In genomic region chr1:12714710-12715500, GRCh38 we compare ENCODE assay signal across 1 cellular context.
A peak's percentile ranks its signal among the peaks of the same experiment; 100 is the strongest.
TF ChIP-seq lines count a peak whose summit lies in the region.

No MANE protein-coding gene starts in this region.

TF ChIP-seq in K562, 482 proteins besides CTCF, POLR2A, EP300 and RAD21 (continued from another document):
- peak; percentile 19 for TF ChIP-seq RBM25 (IDR thresholded peaks at IDR 0.05; ENCODE audit: low read depth, low read length, severe bottlenecking)
- no peak for TF ChIP-seq HINFP (tag; conservative IDR thresholded peaks at IDR 0.05; ENCODE audit: low read depth)
- TF ChIP-seq CEBPG (CRISPR knock-in tag; IDR thresholded peaks at IDR 0.05), result no peak
- TF ChIP-seq CEBPG (tag; conservative IDR thresholded peaks at IDR 0.05 in 1 of 2, IDR thresholded peaks at IDR 0.05 in 1 of 2), result 0 out of 4 replicates have a peak, but pooled peaks of 1 of the 2 experiments have one; percentile 9
- TF ChIP-seq SP1 (CRISPR knock-in tag; IDR thresholded peaks at IDR 0.05), result no peak
